17 cellular contexts compared by ENCODE assay signal in the genomic region with DNA sequence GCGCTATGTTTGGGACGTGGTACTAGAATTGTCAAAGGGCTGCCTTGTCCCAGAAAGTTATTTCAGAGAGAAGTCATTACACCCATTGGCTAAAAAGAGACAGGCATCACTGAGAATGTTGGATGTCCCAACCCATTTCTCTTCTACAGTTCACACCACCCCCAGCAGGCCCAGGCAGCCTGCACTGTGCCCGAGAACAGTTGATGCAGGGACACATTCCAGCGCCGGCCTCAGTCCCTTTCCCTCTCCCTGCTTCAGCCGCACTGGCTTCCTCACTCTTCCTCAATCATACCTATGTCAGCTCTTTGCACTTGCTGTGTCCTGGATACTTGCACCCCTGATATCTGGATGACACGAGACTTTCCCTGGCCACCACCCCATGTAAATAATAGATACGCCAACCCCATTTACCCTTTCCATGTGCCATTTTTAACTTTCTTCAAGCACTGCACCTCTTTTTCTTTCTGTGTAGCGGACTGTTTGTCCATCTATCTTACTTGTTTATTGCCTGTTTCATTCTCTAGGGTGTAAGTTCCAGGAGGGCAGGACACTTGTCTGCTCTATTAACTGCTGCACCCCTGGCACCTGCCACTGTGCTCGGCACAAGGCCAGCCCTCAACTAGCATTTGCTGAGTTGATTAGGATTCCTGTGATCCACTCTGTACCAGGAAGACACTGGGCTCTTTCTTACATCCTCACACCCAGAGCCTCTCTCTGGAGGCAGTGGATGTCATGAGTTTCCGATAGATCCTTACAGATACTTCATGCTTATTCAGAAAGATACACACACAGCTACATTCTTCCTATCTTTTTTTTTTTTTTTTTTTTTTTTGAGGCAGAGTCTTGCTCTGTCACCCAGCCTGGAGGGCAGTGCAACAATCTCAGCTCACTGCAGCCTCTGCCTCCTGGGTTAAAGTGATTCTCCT.
DNase-seq lines count a peak whose midpoint lies in the region; ATAC-seq, FAIRE-seq and TF ChIP-seq lines count a peak whose summit lies in the region.
"Had no signal": no experiment of that assay in that cellular context is flagged by ENCODE, and none has a peak within 500 bp of the region (broad histone marks: within the 10 kb centered on the region; RNA-seq: fewer than 3 reads in every experiment).

No MANE protein-coding gene starts in this region.

- H3K79me2 ChIP-seq in HepG2 (ENCODE audit: insufficient read depth, low read length), result no peaks in the 10 kb centered on the region

- CTCF ChIA-PET in HepG2 (lab: Yijun Ruan, JAX; ENCODE audit: low intra/inter-chr PET ratio, low total read pairs) (no interaction called here), GM10248 (lab: Yijun Ruan, JAX) (interaction anchor here (1.0 to 2.3 kb wide), 5 partner anchors 12 to 434 kb away, joined by 3 to 18 read pairs (median 5); no protein-coding TSS in a partner anchor)

- H3K27me3 ChIP-seq in BLaER1 treated with 17β-estradiol and CSF1 and Interleukin-3, amounts not matched to agents 10 nM and 100 nM, result 0 out of 22 replicates have a peak, but pooled peaks cover 0 to 6% (median 0%) of the 10 kb centered on the region in 11 experiments
- H3K27me3 ChIP-seq in HepG2 (ENCODE audit: control insufficient read depth in 1 of 2, insufficient read depth in 2 of 2, low read length in 2 of 2) (no peaks in the 10 kb centered on the region), ovary (no peaks in the 10 kb centered on the region)

- TF ChIP-seq RAD21 in HepG2 (CRISPR knock-in tag; IDR thresholded peaks at IDR 0.05), result no peak

- WGBS in HepG2 (ENCODE audit: low lambda C conversion rate), result 24% methylated on average over 11 of the region's 11 CpGs
- 89 to 91% (median 91%) methylated on average over 11 of the region's 11 CpGs for WGBS in ovary, 3 donors

- in situ Hi-C loops in HepG2 (cut with HindIII; ENCODE audit: extremely low pct_ligation_motif_present, low pct_unique_long_range_greater_than_20kb), result no loop called here

- peak overlapping the region in 10 of 11 experiments; percentile 31 to 87 (median 72); a peak in 18 of 22 replicates for H3K4me2 ChIP-seq in BLaER1 treated with 17β-estradiol and CSF1 and Interleukin-3, amounts not matched to agents 10 nM and 100 nM
- H3K4me2 ChIP-seq in HepG2 (ENCODE audit: low read depth, low read length), result peak overlapping the region; percentile 41
- H3K4me2 ChIP-seq: PC-9 had no signal

- no peak overlapping the region for H3K4me3 ChIP-seq in BLaER1 treated with 17β-estradiol and CSF1 and Interleukin-3, amounts not matched to agents 10 nM and 100 nM
- H3K4me3 ChIP-seq in HepG2 (replicated peaks in 1 of 3; ENCODE audit: insufficient read depth in 1 of 3, low read depth in 2 of 3, low read length in 3 of 3) (no peak overlapping the region), ovary (no peak overlapping the region)
- H3K4me3 ChIP-seq: GM12878, K562, PC-9 had no signal

- TF ChIP-seq EP300 in HepG2 (IDR thresholded peaks at IDR 0.05; ENCODE audit: low read depth in 2 of 2, low read length in 2 of 2) (no peak), HepG2 (CRISPR knock-in tag; IDR thresholded peaks at IDR 0.05; ENCODE audit: borderline replicate concordance) (no peak), ovary (IDR thresholded peaks at IDR 0.05) (no peak)

- no peak overlapping the region for H2AFZ ChIP-seq in HepG2 (ENCODE audit: low read length)
- H2AFZ ChIP-seq: PC-9 had no signal

- TF ChIP-seq CTCF in VCaP (conservative IDR thresholded peaks at IDR 0.05) (no peak), HepG2 (CRISPR knock-in tag; IDR thresholded peaks at IDR 0.05) (no peak), ovary (IDR thresholded peaks at IDR 0.05) (no peak), GM10248 (IDR thresholded peaks at IDR 0.05; ENCODE audit: control extremely low read depth, extremely low read depth, low read depth, missing control alignments) (no peak)

- no TSS peak for BruUV-seq in HepG2 (replicated peaks; lab: Mats Ljungman, UMichigan)

- H3K27ac ChIP-seq in BLaER1 treated with 17β-estradiol and CSF1 and Interleukin-3, amounts not matched to agents 10 nM and 100 nM, result peak overlapping the region in 1 of 11 experiments; percentile 18; a peak in 3 of 22 replicates
- H3K27ac ChIP-seq in VCaP, result peak overlapping the region; percentile 57
- H3K27ac ChIP-seq in HepG2 (ENCODE audit: extremely low read length, insufficient read depth, low read length), result no peak overlapping the region
- no peak overlapping the region for H3K27ac ChIP-seq in ovary
- H3K27ac ChIP-seq: PC-9 had no signal

- no peaks in the 10 kb centered on the region for H3K9me3 ChIP-seq in BLaER1 treated with 17β-estradiol and CSF1 and Interleukin-3, amounts not matched to agents 10 nM and 100 nM (replicated peaks in 1 of 11)
- H3K9me3 ChIP-seq in HepG2 (ENCODE audit: low read length), result no peaks in the 10 kb centered on the region
- no peaks in the 10 kb centered on the region for H3K9me3 ChIP-seq in ovary

- TF ChIP-seq POLR2A in HepG2 (IDR thresholded peaks at IDR 0.05; ENCODE audit: insufficient read depth in 1 of 2, low read depth in 2 of 2, low read length in 2 of 2) (no peak), ovary (IDR thresholded peaks at IDR 0.05) (no peak)

- intact Hi-C loops in HepG2 (cut with micrococcal nuclease; ENCODE audit: unreplicated experiment) (loop anchor here (10.0 kb wide), 1 partner anchor 232 kb away; no protein-coding TSS in a partner anchor), ovary (cut with DNase I) (loop anchor here in 1 of 4 donors (10.0 kb wide), 1 partner anchor 102 kb away; no protein-coding TSS in a partner anchor)

- POLR2A ChIA-PET in HepG2 (lab: Yijun Ruan, JAX) (interaction anchor here (0.6 kb wide), 1 partner anchor 1069 kb away, joined by 3 read pairs; no protein-coding TSS in a partner anchor), GM10248 (lab: Yijun Ruan, JAX) (no interaction called here)

- peak; percentile 52 for ATAC-seq in HepG2
- ATAC-seq: GM12878, K562 had no signal

- DNase-seq in COLO829 (ENCODE audit: low spot score) (peak; percentile 57), HepG2 (ENCODE audit: low spot score) (no peak), ovary (no peak), GM10248 (ENCODE audit: extremely low spot score) (no peak), NCI-H774 (lab: John Stamatoyannopoulos, UW) (no peak)
- DNase-seq: CD4-positive, alpha-beta memory T cell; DND-41; GOT3; MV-4-11; PC-9 had no signal

- no peak for FAIRE-seq in HepG2 (lab: Jason Lieb, UNC)
- FAIRE-seq: D721Med, G401.6, GM12878, GM18507, K562 had no signal

- H4K20me1 ChIP-seq in BLaER1 treated with 17β-estradiol and CSF1 and Interleukin-3, amounts not matched to agents 10 nM and 100 nM, result no peaks in the 10 kb centered on the region
- no peaks in the 10 kb centered on the region for H4K20me1 ChIP-seq in HepG2 (ENCODE audit: insufficient read depth, low read length)

- peaks cover 0 to 34% (median 21%) of the 10 kb centered on the region in 10 experiments; a peak in 16 of 20 replicates for H3K4me1 ChIP-seq in BLaER1 treated with 17β-estradiol and CSF1 and Interleukin-3, amounts not matched to agents 10 nM and 100 nM
- peaks cover 40% of the 10 kb centered on the region for H3K4me1 ChIP-seq in HepG2 (ENCODE audit: insufficient read depth, low read length)
- no peaks in the 10 kb centered on the region for H3K4me1 ChIP-seq in ovary (ENCODE audit: insufficient read depth)

- H3K36me3 ChIP-seq in BLaER1 treated with 17β-estradiol and CSF1 and Interleukin-3, amounts not matched to agents 10 nM and 100 nM, result no peaks in the 10 kb centered on the region
- H3K36me3 ChIP-seq in HepG2 (replicated peaks in 1 of 2; ENCODE audit: control insufficient read depth in 1 of 2, insufficient read depth in 2 of 2, low read length in 2 of 2), result no peaks in the 10 kb centered on the region
- no peaks in the 10 kb centered on the region for H3K36me3 ChIP-seq in ovary

- H3K9ac ChIP-seq in BLaER1 treated with 17β-estradiol and CSF1 and Interleukin-3, amounts not matched to agents 10 nM and 100 nM, result peak overlapping the region in 1 of 11 experiments; percentile 35; a peak in 1 of 22 replicates
- H3K9ac ChIP-seq in HepG2 (ENCODE audit: insufficient read depth, low read depth, low read length), result no peak overlapping the region

TF ChIP-seq in HepG2, 621 proteins besides CTCF, POLR2A, EP300 and RAD21 (continues in another document):
- TF ChIP-seq FOXO1 (CRISPR knock-in tag; IDR thresholded peaks at IDR 0.05), result no peak
- TF ChIP-seq, protein P1, sequence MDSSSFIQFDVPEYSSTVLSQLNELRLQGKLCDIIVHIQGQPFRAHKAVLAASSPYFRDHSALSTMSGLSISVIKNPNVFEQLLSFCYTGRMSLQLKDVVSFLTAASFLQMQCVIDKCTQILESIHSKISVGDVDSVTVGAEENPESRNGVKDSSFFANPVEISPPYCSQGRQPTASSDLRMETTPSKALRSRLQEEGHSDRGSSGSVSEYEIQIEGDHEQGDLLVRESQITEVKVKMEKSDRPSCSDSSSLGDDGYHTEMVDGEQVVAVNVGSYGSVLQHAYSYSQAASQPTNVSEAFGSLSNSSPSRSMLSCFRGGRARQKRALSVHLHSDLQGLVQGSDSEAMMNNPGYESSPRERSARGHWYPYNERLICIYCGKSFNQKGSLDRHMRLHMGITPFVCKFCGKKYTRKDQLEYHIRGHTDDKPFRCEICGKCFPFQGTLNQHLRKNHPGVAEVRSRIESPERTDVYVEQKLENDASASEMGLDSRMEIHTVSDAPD (CRISPR knock-in tag; IDR thresholded peaks at IDR 0.05), result no peak
